In the genomic region with DNA sequence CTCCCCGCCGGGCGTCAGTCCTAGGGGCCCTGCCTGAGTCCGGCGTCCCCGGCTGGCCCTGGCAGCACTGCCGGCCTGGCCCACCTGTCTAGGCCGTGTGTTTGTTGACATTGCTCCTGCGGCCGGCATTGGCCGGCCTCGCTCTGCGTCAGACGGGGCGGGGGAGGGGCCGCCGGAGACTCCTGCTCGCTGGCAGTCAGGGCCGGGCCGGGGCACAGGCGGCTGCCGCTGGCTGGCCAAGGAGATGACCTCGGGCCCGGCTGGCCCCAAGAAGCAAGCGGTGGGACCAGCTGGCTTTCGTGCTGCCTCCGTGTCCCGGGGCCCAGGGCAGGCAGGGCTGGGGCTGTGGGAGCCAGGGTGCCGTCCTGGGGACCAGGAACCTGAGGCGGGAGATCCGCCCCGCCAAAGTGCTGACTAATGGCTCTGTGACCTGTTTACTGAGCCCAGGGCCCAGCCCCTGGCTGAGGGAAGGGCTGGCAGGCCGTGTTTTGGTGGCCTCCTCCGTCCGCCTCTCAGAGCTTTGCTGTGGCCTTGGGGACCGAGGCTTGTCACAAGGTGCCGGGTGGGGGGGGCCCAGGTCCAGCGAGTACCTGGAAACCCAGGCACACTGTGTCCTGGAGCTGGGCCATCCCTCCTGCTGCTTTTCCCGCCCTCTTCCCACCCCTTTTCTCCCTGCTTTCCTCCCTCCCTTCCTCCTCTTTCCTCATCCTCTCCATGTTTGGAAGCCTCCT, we compare ENCODE assay signal across 8 cellular contexts. TPM values are rescaled to one million over a fixed set of nuclear protein-coding genes. Genes with fewer than 3 reads are reported as not detected.
DNase-seq lines count a peak whose midpoint lies in the region; ATAC-seq and TF ChIP-seq lines count a peak whose summit lies in the region.

No MANE protein-coding gene starts in this region.

- intact Hi-C loops in CD4-positive, alpha-beta memory T cell (cut with micrococcal nuclease): no loop called here

- no peaks in the 10 kb centered on the region for H3K36me3 ChIP-seq in CD4-positive, alpha-beta memory T cell (ENCODE audit: insufficient read depth, low read length)

- CTCF ChIA-PET in CD4-positive, alpha-beta memory T cell (lab: Charles Lee; ENCODE audit: partially characterized antibody): interaction anchor here (1.1 kb wide), 1 partner anchor 46 kb away, joined by 3 read pairs; no protein-coding TSS in a partner anchor

- peak overlapping the region; percentile 38 to 93 (median 88) for H3K4me3 Mint-ChIP-seq in CD4-positive, alpha-beta memory T cell
- peak overlapping the region; percentile 82 for H3K4me3 Mint-ChIP-seq in neural crest cell
- H3K4me3 Mint-ChIP-seq in stimulated activated naive CD8-positive, alpha-beta T cell treated with anti-CD3 and anti-CD28 coated beads, Interleukin-15, Interleukin-2, amounts not matched to agents 100 ng/mL and 50 ng/mL, for 24 hours: peak overlapping the region; percentile 83

- peak overlapping the region; percentile 23 to 62 for H3K4me3 ChIP-seq in CD4-positive, alpha-beta memory T cell (ENCODE audit: low read length in 2 of 2)

- TF ChIP-seq CTCF in foreskin keratinocyte (conservative IDR thresholded peaks at IDR 0.05) (no peak), neural crest cell (conservative IDR thresholded peaks at IDR 0.05) (no peak)

- DNase-seq in CD4-positive, alpha-beta memory T cell: peak; percentile 54 to 69 (median 64)
- DNase-seq in HS-5 (ENCODE audit: low read depth) (peak; percentile 71), RPMI7951 (ENCODE audit: low read depth) (peak; percentile 82), foreskin keratinocyte (peak in 1 of 2 donors; percentile 72), neural crest cell (ENCODE audit: low read depth, low spot score) (peak; percentile 66)
- DNase-seq in activated gamma-delta T cell treated with anti-CD3 and anti-CD28 coated beads, Interleukin-2, amount 50 U/mL, for 16 hours (ENCODE audit: low read depth): peak; percentile 47

- peaks cover 6 to 41% (median 20%) of the 10 kb centered on the region in 4 donors for H3K4me1 Mint-ChIP-seq in CD4-positive, alpha-beta memory T cell
- peaks cover 10% of the 10 kb centered on the region for H3K4me1 Mint-ChIP-seq in neural crest cell
- H3K4me1 Mint-ChIP-seq in stimulated activated naive CD8-positive, alpha-beta T cell treated with anti-CD3 and anti-CD28 coated beads, Interleukin-15, Interleukin-2, amounts not matched to agents 100 ng/mL and 50 ng/mL, for 24 hours (ENCODE audit: low read depth): peaks cover 12% of the 10 kb centered on the region

- H3K27ac Mint-ChIP-seq in CD4-positive, alpha-beta memory T cell: peak overlapping the region in 5 of 7 donors; percentile 12 to 94 (median 85)
- no peak overlapping the region for H3K27ac Mint-ChIP-seq in neural crest cell (ENCODE audit: unreplicated experiment)
- no peak overlapping the region for H3K27ac Mint-ChIP-seq in stimulated activated naive CD8-positive, alpha-beta T cell treated with anti-CD3 and anti-CD28 coated beads, Interleukin-15, Interleukin-2, amounts not matched to agents 100 ng/mL and 50 ng/mL, for 24 hours

- peaks cover 9% of the 10 kb centered on the region for H3K4me1 ChIP-seq in CD4-positive, alpha-beta memory T cell (ENCODE audit: insufficient read depth, low read length)
- no peaks in the 10 kb centered on the region for H3K4me1 ChIP-seq in foreskin keratinocyte

- H3K27ac ChIP-seq in CD4-positive, alpha-beta memory T cell (ENCODE audit: low read depth, low read length): peak overlapping the region; percentile 52
- peak overlapping the region; percentile 66 for H3K27ac ChIP-seq in foreskin keratinocyte

- H3K9me3 Mint-ChIP-seq in CD4-positive, alpha-beta memory T cell: peaks cover 0 to 1% (median 0%) of the 10 kb centered on the region in 8 donors
- H3K9me3 Mint-ChIP-seq in neural crest cell: no peaks in the 10 kb centered on the region
- no peaks in the 10 kb centered on the region for H3K9me3 Mint-ChIP-seq in stimulated activated naive CD8-positive, alpha-beta T cell treated with anti-CD3 and anti-CD28 coated beads, Interleukin-15, Interleukin-2, amounts not matched to agents 100 ng/mL and 50 ng/mL, for 24 hours

- POLR2A ChIA-PET in CD4-positive, alpha-beta memory T cell (lab: Charles Lee; ENCODE audit: partially characterized antibody): interaction anchor here (1.1 to 3.7 kb wide), 4 partner anchors 11 to 53 kb away, joined by 3 to 28 read pairs (median 4); a partner anchor contains a TSS

- no peaks in the 10 kb centered on the region for H3K27me3 ChIP-seq in CD4-positive, alpha-beta memory T cell (ENCODE audit: insufficient read depth, low read length)
- no peaks in the 10 kb centered on the region for H3K27me3 ChIP-seq in foreskin keratinocyte

- H3K36me3 Mint-ChIP-seq in CD4-positive, alpha-beta memory T cell: peaks cover 0 to 7% of the 10 kb centered on the region in 2 donors
- no peaks in the 10 kb centered on the region for H3K36me3 Mint-ChIP-seq in neural crest cell (ENCODE audit: low read depth)
- no peaks in the 10 kb centered on the region for H3K36me3 Mint-ChIP-seq in stimulated activated naive CD8-positive, alpha-beta T cell treated with anti-CD3 and anti-CD28 coated beads, Interleukin-15, Interleukin-2, amounts not matched to agents 100 ng/mL and 50 ng/mL, for 24 hours (ENCODE audit: low read depth)

- H3K9me3 ChIP-seq in CD4-positive, alpha-beta memory T cell (ENCODE audit: control insufficient read depth in 1 of 2, low read length in 2 of 2): no peaks in the 10 kb centered on the region

- ATAC-seq in GM19467 (IDR thresholded peaks at IDR 0.05; ENCODE audit: unreplicated experiment): peak; percentile 66
- peak; percentile 82 for ATAC-seq in foreskin keratinocyte

- no peaks in the 10 kb centered on the region for H3K27me3 Mint-ChIP-seq in CD4-positive, alpha-beta memory T cell
- no peaks in the 10 kb centered on the region for H3K27me3 Mint-ChIP-seq in neural crest cell (ENCODE audit: low read depth)
- H3K27me3 Mint-ChIP-seq in stimulated activated naive CD8-positive, alpha-beta T cell treated with anti-CD3 and anti-CD28 coated beads, Interleukin-15, Interleukin-2, amounts not matched to agents 100 ng/mL and 50 ng/mL, for 24 hours: no peaks in the 10 kb centered on the region

RNA-seq across cellular contexts. Expression of a gene that starts 1.8 kb away (rescaled TPM):
- total RNA-seq in CD4-positive, alpha-beta memory T cell: 10 to 100 TPM; 45.8 to 55.7 TPM
- polyA plus RNA-seq in CD4-positive, alpha-beta memory T cell: 1 to 10 TPM in 1 of 2 donors, under 1 TPM in 1; 0.08 to 1.7 TPM
- total RNA-seq in RPMI7951 (2014; rRNA removed; shearing (Covaris generic)): 3.0 and 4.2 TPM in 2 replicates
- total RNA-seq in foreskin keratinocyte: 5.4 and 7.0 TPM in 2 replicates
- polyA plus RNA-seq in foreskin keratinocyte: 4.5 and 6.0 TPM in 2 replicates
- 59.2 and 69.3 TPM in 2 replicates for total RNA-seq in neural crest cell

RNA-seq across cellular contexts. Expression of a gene that starts 32.8 kb away (rescaled TPM):
- 10 to 100 TPM; 41.8 to 48.1 TPM for total RNA-seq in CD4-positive, alpha-beta memory T cell
- polyA plus RNA-seq in CD4-positive, alpha-beta memory T cell: 10 to 100 TPM; 12.0 to 28.1 TPM
- 9.5 and 10.8 TPM in 2 replicates for total RNA-seq in RPMI7951 (2014; rRNA removed; shearing (Covaris generic))
- total RNA-seq in foreskin keratinocyte (26.4 and 31.8 TPM in 2 replicates), neural crest cell (48.7 and 50.9 TPM in 2 replicates)
- polyA plus RNA-seq in foreskin keratinocyte: 46.8 and 47.4 TPM in 2 replicates

RNA-seq across cellular contexts. Expression of a gene that starts 53.5 kb away (rescaled TPM):
- total RNA-seq in CD4-positive, alpha-beta memory T cell: 10 to 100 TPM; 82.3 to 86.6 TPM
- 1 to 10 TPM in 1 of 2 donors, under 1 TPM in 1; 0.94 to 5.3 TPM for polyA plus RNA-seq in CD4-positive, alpha-beta memory T cell
- total RNA-seq in RPMI7951 (2014; rRNA removed; shearing (Covaris generic)): 3.7 TPM in 2 replicates
- 15.5 and 18.4 TPM in 2 replicates for total RNA-seq in foreskin keratinocyte
- polyA plus RNA-seq in foreskin keratinocyte: 9.5 and 11.7 TPM in 2 replicates
- 73.4 and 75.6 TPM in 2 replicates for total RNA-seq in neural crest cell

Comparison
In these comparisons a context has a peak if more than half of its experiments do, and no peak if none do; other contexts are left out.
1. H3K27ac Mint-ChIP-seq: peak in CD4-positive, alpha-beta memory T cell (5 of 7); none in neural crest cell (single experiment) and stimulated activated naive CD8-positive, alpha-beta T cell treated with anti-CD3 and anti-CD28 coated beads, Interleukin-15, Interleukin-2, amounts not matched to agents 100 ng/mL and 50 ng/mL, for 24 hours (single experiment).
2. Peak in every context shown above with its lines, with median percentiles within 50 percentile points of each other: H3K4me3 Mint-ChIP-seq.